ENCODE assay signal across 35 cellular contexts in the genomic region with DNA sequence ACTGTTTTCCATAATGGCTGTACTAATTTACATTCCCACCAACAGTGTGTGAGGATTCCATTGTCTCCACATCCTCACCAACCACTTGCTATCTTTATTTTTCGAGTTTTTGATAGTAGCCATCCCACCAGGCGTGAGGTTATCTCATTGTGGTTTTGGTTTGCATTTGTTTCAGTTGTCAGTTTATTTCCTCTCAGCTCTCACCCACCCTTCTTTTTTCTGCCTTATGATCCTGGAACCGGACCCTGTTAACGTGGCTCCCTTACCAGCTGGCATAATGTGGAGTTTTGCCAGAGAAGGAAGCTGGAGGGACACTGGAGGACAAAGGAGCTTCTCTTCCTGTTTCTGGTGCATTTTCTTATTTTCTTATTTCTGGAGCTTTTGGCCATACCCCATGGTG. TPM values are rescaled to one million over a fixed set of nuclear protein-coding genes. Genes with fewer than 3 reads are reported as not detected.
"Had no signal": no experiment of that assay in that cellular context is flagged by ENCODE, and none has a peak within 500 bp of the region (broad histone marks: within the 10 kb centered on the region; RNA-seq: fewer than 3 reads in every experiment).

No MANE protein-coding gene starts in this region.

- H3K9ac ChIP-seq: KMS-11 had no signal

- H3K36me3 ChIP-seq: brain microvascular endothelial cell, WERI-Rb-1 had no signal

- H3K9me3 Mint-ChIP-seq: activated naive CD8-positive, alpha-beta T cell treated with anti-CD3 and anti-CD28 coated beads, Interleukin-2, amount 50 U/mL, for 24 hours; activated T-cell treated with anti-CD3 and anti-CD28 coated beads, Interleukin-2, amount 50 U/mL, for 72 hours had no signal

- H3K27me3 ChIP-seq: brain microvascular endothelial cell had no signal

- ATAC-seq: activated CD8-positive, alpha-beta T cell treated with anti-CD3 and anti-CD28 coated beads for 36 hours; activated naive CD4-positive, alpha-beta T cell treated with anti-CD3 and anti-CD28 coated beads, Interleukin-2, amount 50 U/mL, for 72 hours; activated naive CD8-positive, alpha-beta T cell treated with anti-CD3 and anti-CD28 coated beads, Interleukin-2, amount 50 U/mL, for 24 hours; activated T-cell treated with anti-CD3 and anti-CD28 coated beads, Interleukin-2, amount 50 U/mL, for 72 hours; activated T-helper 17 cell treated with anti-CD3 and anti-CD28 coated beads, Interleukin-2, amount 50 U/mL, for 72 hours had no signal

- DNase-seq: activated CD4-positive, alpha-beta T cell treated with anti-CD3 and anti-CD28 coated beads for 1 hour; activated CD4-positive, alpha-beta T cell treated with anti-CD3 and anti-CD28 coated beads for 48 hours; activated CD4-positive, CD25-positive, alpha-beta regulatory T cell; activated CD8-positive, alpha-beta T cell treated with anti-CD3 and anti-CD28 coated beads for 36 hours; activated effector memory CD4-positive, alpha-beta T cell treated with anti-CD3 and anti-CD28 coated beads, Interleukin-2, amount 50 U/mL, for 16 hours; activated naive CD4-positive, alpha-beta T cell; activated naive CD8-positive, alpha-beta T cell treated with anti-CD3 and anti-CD28 coated beads, Interleukin-2, amount 50 U/mL, for 24 hours; activated T-cell treated with anti-CD3 and anti-CD28 coated beads, Interleukin-2, amount 50 U/mL, for 1 hour; activated T-cell treated with anti-CD3 and anti-CD28 coated beads, Interleukin-2, amount 50 U/mL, for 72 hours; amniotic stem cell; aorta; brain microvascular endothelial cell; central memory CD4-positive, alpha-beta T cell; MM.1S; NCI-H1092 treated with DMSO at 0.1 percent for 48 hours; NCI-H1417 treated with DMSO at 0.1 percent for 48 hours; NCI-H187 treated with DMSO at 0.1 percent for 48 hours; NCI-H2081; NCI-H2171 treated with DMSO at 0.1 percent for 48 hours; NCI-H2227 treated with DMSO at 0.1 percent for 48 hours; NCI-H446 treated with DMSO at 0.1 percent for 48 hours; NCI-H524; NCI-H69; NCI-H82; Right ventricle myocardium superior; T1000; WERI-Rb-1 had no signal

- H3K27ac Mint-ChIP-seq: activated CD8-positive, alpha-beta T cell treated with anti-CD3 and anti-CD28 coated beads for 36 hours; activated naive CD4-positive, alpha-beta T cell treated with anti-CD3 and anti-CD28 coated beads, Interleukin-2, amount 50 U/mL, for 72 hours; activated naive CD8-positive, alpha-beta T cell treated with anti-CD3 and anti-CD28 coated beads, Interleukin-2, amount 50 U/mL, for 24 hours; activated T-cell treated with anti-CD3 and anti-CD28 coated beads, Interleukin-2, amount 50 U/mL, for 72 hours; activated T-helper 17 cell treated with anti-CD3 and anti-CD28 coated beads, Interleukin-2, amount 50 U/mL, for 72 hours had no signal

- H3K36me3 Mint-ChIP-seq: activated naive CD4-positive, alpha-beta T cell treated with anti-CD3 and anti-CD28 coated beads, Interleukin-2, amount 50 U/mL, for 72 hours had no signal

- H3K4me3 Mint-ChIP-seq: activated CD8-positive, alpha-beta T cell treated with anti-CD3 and anti-CD28 coated beads for 36 hours; activated naive CD8-positive, alpha-beta T cell treated with anti-CD3 and anti-CD28 coated beads, Interleukin-2, amount 50 U/mL, for 24 hours; activated T-cell treated with anti-CD3 and anti-CD28 coated beads, Interleukin-2, amount 50 U/mL, for 72 hours; activated T-helper 17 cell treated with anti-CD3 and anti-CD28 coated beads, Interleukin-2, amount 50 U/mL, for 72 hours had no signal

- H3K27ac ChIP-seq: brain microvascular endothelial cell, KMS-11, WERI-Rb-1 had no signal

- H3K4me2 ChIP-seq: KMS-11 had no signal

- H3K4me1 Mint-ChIP-seq: activated naive CD8-positive, alpha-beta T cell treated with anti-CD3 and anti-CD28 coated beads, Interleukin-2, amount 50 U/mL, for 24 hours; activated T-helper 17 cell treated with anti-CD3 and anti-CD28 coated beads, Interleukin-2, amount 50 U/mL, for 72 hours had no signal

RNA-seq across cellular contexts. Expression of a gene that starts 25.1 kb away (rescaled TPM):
- total RNA-seq: activated CD8-positive, alpha-beta memory T cell treated with anti-CD3 and anti-CD28 coated beads for 36 hours; activated CD8-positive, alpha-beta T cell treated with anti-CD3 and anti-CD28 coated beads for 36 hours; activated naive CD4-positive, alpha-beta T cell treated with anti-CD3 and anti-CD28 coated beads, Interleukin-2, amount 50 U/mL, for 72 hours; LHCN-M2; OCI-LY7; Right ventricle myocardium superior; T-helper 1 cell treated with Interleukin-12 subunit alpha and Interleukin-12 subunit beta and Interleukin-4 antibody, amounts not matched to agents 30 ng/mL and 1 ng/mL, for 36 hours; T-helper 2 cell treated with Interferon-gamma antibody and Interleukin-4, amounts not matched to agents 100 ng/mL and 5 ng/mL, for 36 hours had no signal
